14 cellular contexts compared by ENCODE assay signal in genomic region chr15:25239471-25240345, GRCh38.
"Had no signal": no experiment of that assay in that cellular context is flagged by ENCODE, and none has a peak within 500 bp of the region (broad histone marks: within the 10 kb centered on the region; RNA-seq: fewer than 3 reads in every experiment).

No MANE protein-coding gene starts in this region.

- H3K27ac ChIP-seq: adrenal gland, body of pancreas, coronary artery, parathyroid adenoma had no signal

- H3K27me3 ChIP-seq: adrenal gland, body of pancreas had no signal

- H2AFZ ChIP-seq: parathyroid adenoma had no signal

- H3K9me3 ChIP-seq: adrenal gland had no signal

- DNase-seq: activated CD4-positive, alpha-beta memory T cell treated with anti-CD3 and anti-CD28 coated beads for 36 hours; activated CD4-positive, alpha-beta T cell treated with anti-CD3 and anti-CD28 coated beads for 36 hours; central memory CD4-positive, alpha-beta T cell; effector CD8-positive, alpha-beta T cell; foreskin fibroblast; mammary epithelial cell; naive thymus-derived CD4-positive, alpha-beta T cell; SHP77 treated with DMSO at 0.1 percent for 48 hours had no signal

- H3K27ac Mint-ChIP-seq: activated CD4-positive, alpha-beta memory T cell treated with anti-CD3 and anti-CD28 coated beads for 36 hours; activated CD4-positive, alpha-beta T cell treated with anti-CD3 and anti-CD28 coated beads for 36 hours; activated naive CD4-positive, alpha-beta T cell treated with anti-CD3 and anti-CD28 coated beads, Interleukin-2, amount 50 U/mL, for 24 hours; naive thymus-derived CD4-positive, alpha-beta T cell; stimulated activated naive CD8-positive, alpha-beta T cell treated with anti-CD3 and anti-CD28 coated beads, Interleukin-15, Interleukin-2, amounts not matched to agents 100 ng/mL and 50 ng/mL, for 24 hours had no signal

- H3K4me3 Mint-ChIP-seq: activated CD4-positive, alpha-beta memory T cell treated with anti-CD3 and anti-CD28 coated beads for 36 hours; activated CD4-positive, alpha-beta T cell treated with anti-CD3 and anti-CD28 coated beads for 36 hours; activated naive CD4-positive, alpha-beta T cell treated with anti-CD3 and anti-CD28 coated beads, Interleukin-2, amount 50 U/mL, for 24 hours; naive thymus-derived CD4-positive, alpha-beta T cell; stimulated activated naive CD8-positive, alpha-beta T cell treated with anti-CD3 and anti-CD28 coated beads, Interleukin-15, Interleukin-2, amounts not matched to agents 100 ng/mL and 50 ng/mL, for 24 hours had no signal

- H3K79me2 ChIP-seq: parathyroid adenoma had no signal

- H3K4me1 Mint-ChIP-seq: activated CD4-positive, alpha-beta T cell treated with anti-CD3 and anti-CD28 coated beads for 36 hours; activated naive CD4-positive, alpha-beta T cell treated with anti-CD3 and anti-CD28 coated beads, Interleukin-2, amount 50 U/mL, for 24 hours; naive thymus-derived CD4-positive, alpha-beta T cell had no signal

- H3K36me3 Mint-ChIP-seq: activated CD4-positive, alpha-beta memory T cell treated with anti-CD3 and anti-CD28 coated beads for 36 hours; activated naive CD4-positive, alpha-beta T cell treated with anti-CD3 and anti-CD28 coated beads, Interleukin-2, amount 50 U/mL, for 24 hours; naive thymus-derived CD4-positive, alpha-beta T cell had no signal

- H3K9me3 Mint-ChIP-seq: activated naive CD4-positive, alpha-beta T cell treated with anti-CD3 and anti-CD28 coated beads, Interleukin-2, amount 50 U/mL, for 24 hours had no signal

- H3K4me3 ChIP-seq: adrenal gland, body of pancreas, coronary artery had no signal

- H3K27me3 Mint-ChIP-seq: activated CD4-positive, alpha-beta memory T cell treated with anti-CD3 and anti-CD28 coated beads for 36 hours; activated CD4-positive, alpha-beta T cell treated with anti-CD3 and anti-CD28 coated beads for 36 hours; activated naive CD4-positive, alpha-beta T cell treated with anti-CD3 and anti-CD28 coated beads, Interleukin-2, amount 50 U/mL, for 24 hours; naive thymus-derived CD4-positive, alpha-beta T cell; stimulated activated naive CD8-positive, alpha-beta T cell treated with anti-CD3 and anti-CD28 coated beads, Interleukin-15, Interleukin-2, amounts not matched to agents 100 ng/mL and 50 ng/mL, for 24 hours had no signal

- H3K36me3 ChIP-seq: adrenal gland had no signal

- H3K4me1 ChIP-seq: adrenal gland, body of pancreas, parathyroid adenoma had no signal
